In genomic region chr4:168357941-168358340, GRCh38 we compare ENCODE assay signal across 23 cellular contexts. TPM values are rescaled to one million over a fixed set of nuclear protein-coding genes. Genes with fewer than 3 reads are reported as not detected.
A peak's percentile ranks its signal among the peaks of the same experiment; 100 is the strongest.
DNase-seq lines count a peak whose midpoint lies in the region; ATAC-seq, FAIRE-seq and TF ChIP-seq lines count a peak whose summit lies in the region.
"Had no signal": no experiment of that assay in that cellular context is flagged by ENCODE, and none has a peak within 500 bp of the region (broad histone marks: within the 10 kb centered on the region; RNA-seq: fewer than 3 reads in every experiment).

No MANE protein-coding gene starts in this region.

- H3K4me3 ChIP-seq in astrocyte (ENCODE audit: insufficient read depth, low read depth, low read length) (no peak overlapping the region), retinal pigment epithelial cell (ENCODE audit: low read length) (no peak overlapping the region), OCI-LY7 (ENCODE audit: low read depth, low read length, poor library complexity, severe bottlenecking) (no peak overlapping the region)
- H3K4me3 ChIP-seq: A549, HAP-1 had no signal

- POLR2A ChIA-PET in OCI-LY7 (lab: Charles Lee) = no interaction called here

- H3K36me3 ChIP-seq in astrocyte (ENCODE audit: insufficient read depth, low read length) = peaks cover 4% of the 10 kb centered on the region
- H3K36me3 ChIP-seq in OCI-LY7 (ENCODE audit: insufficient read depth, low read length) = no peaks in the 10 kb centered on the region
- H3K36me3 ChIP-seq: HAP-1 had no signal

- no peak overlapping the region for H3K27ac ChIP-seq in astrocyte (ENCODE audit: low read depth, low read length)
- no peak overlapping the region for H3K27ac ChIP-seq in OCI-LY7 (ENCODE audit: low read depth, low read length, poor library complexity, severe bottlenecking)
- H3K27ac ChIP-seq: A549 had no signal

- H3K36me3 Mint-ChIP-seq in astrocyte (ENCODE audit: low read depth, unreplicated experiment) = peaks cover 44% of the 10 kb centered on the region

- H3K4me3 Mint-ChIP-seq in astrocyte (ENCODE audit: unreplicated experiment) = no peak overlapping the region
- H3K4me3 Mint-ChIP-seq: CD4-positive, alpha-beta memory T cell; HFFc6 had no signal

- H3K4me1 ChIP-seq in astrocyte (ENCODE audit: insufficient read depth, low read length) = peaks cover 4% of the 10 kb centered on the region
- no peaks in the 10 kb centered on the region for H3K4me1 ChIP-seq in OCI-LY7 (ENCODE audit: insufficient read depth, low read length, poor library complexity, severe bottlenecking)
- H3K4me1 ChIP-seq: A549, HAP-1 had no signal

- H3K27ac Mint-ChIP-seq in astrocyte (ENCODE audit: unreplicated experiment) = no peak overlapping the region
- H3K27ac Mint-ChIP-seq: CD4-positive, alpha-beta memory T cell; HFFc6 had no signal

- H3K9me3 ChIP-seq in astrocyte (ENCODE audit: insufficient read depth, low read depth, low read length) (no peaks in the 10 kb centered on the region), OCI-LY7 (ENCODE audit: low read length) (no peaks in the 10 kb centered on the region)
- H3K9me3 ChIP-seq: A549, HAP-1 had no signal

- peak; percentile 47 for DNase-seq in EH (ENCODE audit: low read depth)
- DNase-seq in astrocyte (ENCODE audit: low read depth) = peak; percentile 74
- DNase-seq in dedifferentiated amniotic fluid mesenchymal stem cell (ENCODE audit: extremely low spot score) = peak; percentile 8
- peak; percentile 24 for DNase-seq in retinal pigment epithelial cell (ENCODE audit: low read depth)
- no peak for DNase-seq in OCI-LY7 (ENCODE audit: low spot score)
- no peak for DNase-seq in cerebellar nuclear complex (lab: John Stamatoyannopoulos, UW)
- DNase-seq: 8988T; ACHN; C1 segment of cervical spinal cord; Calu3; CD4-positive, alpha-beta memory T cell; COR-L47; DMS53; DMS79 treated with DMSO at 0.1 percent for 48 hours; GOT3; HFFc6 had no signal

- no peaks in the 10 kb centered on the region for H3K27me3 ChIP-seq in astrocyte (ENCODE audit: insufficient read depth, low read length)

- no peak for TF ChIP-seq CTCF in astrocyte (IDR thresholded peaks at IDR 0.05; ENCODE audit: insufficient read depth, low read depth, low read length)
- TF ChIP-seq CTCF in retinal pigment epithelial cell (conservative IDR thresholded peaks at IDR 0.05; ENCODE audit: low read depth, low read length) = no peak
- no peak for TF ChIP-seq CTCF in OCI-LY7 (conservative IDR thresholded peaks at IDR 0.05; ENCODE audit: low read length)

- no peak for FAIRE-seq in astrocyte (lab: Jason Lieb, UNC)
- FAIRE-seq: A549, G401.6, GM12892, GM19239, H54 had no signal

- intact Hi-C loops in OCI-LY7 (cut with micrococcal nuclease; ENCODE audit: unreplicated experiment) = no loop called here

- no peaks in the 10 kb centered on the region for H3K27me3 Mint-ChIP-seq in astrocyte (ENCODE audit: low read depth, unreplicated experiment)
- H3K27me3 Mint-ChIP-seq: CD4-positive, alpha-beta memory T cell had no signal

- ATAC-seq in GM19463 (IDR thresholded peaks at IDR 0.05; ENCODE audit: unreplicated experiment) = no peak
- ATAC-seq: A549 had no signal

- H3K9me2 ChIP-seq in OCI-LY7 (ENCODE audit: insufficient read depth, low read length) = no peaks in the 10 kb centered on the region; the same call in 1 of the 2 replicates

- H3K4me1 Mint-ChIP-seq in astrocyte (ENCODE audit: low read depth, unreplicated experiment) = peaks cover 3% of the 10 kb centered on the region

- H3K79me2 ChIP-seq in astrocyte (ENCODE audit: insufficient read depth, low read length) (no peaks in the 10 kb centered on the region), OCI-LY7 (ENCODE audit: insufficient read depth, low read depth, low read length) (no peaks in the 10 kb centered on the region)

- no peaks in the 10 kb centered on the region for H4K20me1 ChIP-seq in astrocyte (ENCODE audit: insufficient read depth, low read length)
- no peaks in the 10 kb centered on the region for H4K20me1 ChIP-seq in OCI-LY7 (ENCODE audit: insufficient read depth, low read length)

- CTCF ChIA-PET in OCI-LY7 (lab: Charles Lee; ENCODE audit: unreplicated experiment) = no interaction called here

- BruUV-seq in OCI-LY7 (replicated peaks; lab: Mats Ljungman, UMichigan) = no TSS peak

- H3K9me3 Mint-ChIP-seq in astrocyte (ENCODE audit: unreplicated experiment) = peaks cover 5% of the 10 kb centered on the region
- H3K9me3 Mint-ChIP-seq: HFFc6 had no signal

- H3K9ac ChIP-seq in astrocyte (ENCODE audit: low read length) = no peak overlapping the region

- H2AFZ ChIP-seq in astrocyte (ENCODE audit: low read depth, low read length) (no peak overlapping the region), OCI-LY7 (ENCODE audit: low read length) (no peak overlapping the region)

- H3K4me2 ChIP-seq in astrocyte (ENCODE audit: low read length) = no peak overlapping the region
- H3K4me2 ChIP-seq in OCI-LY7 (ENCODE audit: low read length) = no peak overlapping the region
- H3K4me2 ChIP-seq: A549 had no signal

RNA-seq across cellular contexts. Expression of gene DDX60, which starts 39.4 kb away (rescaled TPM):
- 44.0 and 59.5 TPM in 2 replicates for total RNA-seq in astrocyte
- not detected in 2 replicates for total RNA-seq in OCI-LY7 (2014; rRNA removed; shearing (Covaris generic))
- total RNA-seq in OCI-LY7 (2022) = not detected in 2 replicates

Comparison
In these comparisons a context has a peak if more than half of its experiments do, and no peak if none do; other contexts are left out.
1. DNase-seq: peak in EH (single experiment), astrocyte (single experiment), dedifferentiated amniotic fluid mesenchymal stem cell (single experiment) and retinal pigment epithelial cell (single experiment); none in OCI-LY7 (single experiment) and cerebellar nuclear complex (0 of 2).
2. RNA of gene DDX60, which starts 39.4 kb away (total RNA-seq): 44.0 to 59.5 TPM in astrocyte; not detected in OCI-LY7; every median in the first group is over 10 times any median in the second.